Comparison of ENCODE assay signal across 1 cellular context in the genomic region with DNA sequence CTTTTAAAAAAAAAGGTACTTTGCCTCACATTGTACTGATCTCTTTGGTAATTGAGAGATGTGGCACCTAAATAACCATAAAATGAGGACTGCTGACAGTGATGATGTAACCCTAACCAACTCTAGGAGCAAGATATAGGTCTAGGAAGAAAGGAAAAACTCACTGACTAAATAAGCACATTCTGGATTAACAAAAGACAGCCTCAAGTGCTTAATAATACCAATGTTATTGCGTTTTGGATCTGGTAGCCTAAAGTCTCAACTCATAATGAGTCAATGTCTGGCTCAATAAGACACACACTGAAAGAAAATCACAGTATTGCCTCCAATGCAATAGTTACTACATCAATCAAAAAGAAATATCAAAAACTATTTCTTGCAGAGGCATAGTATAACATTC.
TF ChIP-seq lines count a peak whose summit lies in the region.

No MANE protein-coding gene starts in this region.

TF ChIP-seq in GM12878, 131 proteins besides CTCF, POLR2A, EP300 and RAD21:
- TF ChIP-seq EGR1 (IDR thresholded peaks at IDR 0.05; ENCODE audit: borderline replicate concordance in 1 of 2, low read depth in 2 of 2, low read length in 2 of 2) (no peak), ATF7 (IDR thresholded peaks at IDR 0.05; ENCODE audit: low read depth) (peak; percentile 33; the same call in 1 of the 2 replicates)
